Comparison of ENCODE assay signal across 20 cellular contexts in the genomic region with DNA sequence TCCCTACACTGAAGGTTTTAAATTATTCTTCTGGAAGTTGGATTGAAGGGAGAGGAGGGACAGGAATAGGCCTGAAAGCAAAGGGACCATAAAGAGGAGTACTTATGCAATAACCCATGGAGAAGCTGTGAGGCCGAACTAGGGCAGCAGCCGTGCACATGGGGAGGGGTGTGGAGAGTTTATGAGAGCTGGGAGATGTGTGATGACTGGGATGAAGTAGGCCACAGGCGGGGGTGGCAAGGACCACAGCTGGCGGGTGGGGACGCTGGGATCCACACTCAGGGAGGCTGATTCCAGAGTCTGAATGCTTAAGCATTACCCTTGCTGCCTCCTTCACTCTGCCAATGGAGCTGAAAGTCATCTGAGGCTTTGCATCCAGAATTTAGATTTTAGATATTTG.
"Had no signal": no experiment of that assay in that cellular context is flagged by ENCODE, and none has a peak within 500 bp of the region (broad histone marks: within the 10 kb centered on the region; RNA-seq: fewer than 3 reads in every experiment).

No MANE protein-coding gene starts in this region.

- H3K9me3 ChIP-seq: esophagus squamous epithelium, pancreas, right lobe of liver, stomach, testis, tibial artery, upper lobe of left lung had no signal

- H3K36me3 ChIP-seq: esophagus squamous epithelium, pancreas, right lobe of liver, stomach, tibial artery, upper lobe of left lung had no signal

- H3K4me2 ChIP-seq: smooth muscle cell had no signal

- H3K27me3 ChIP-seq: esophagus squamous epithelium, pancreas, right lobe of liver, stomach, testis, tibial artery, upper lobe of left lung had no signal

- DNase-seq: central memory CD4-positive, alpha-beta T cell; effector memory CD4-positive, alpha-beta T cell; esophagus squamous epithelium; head of caudate nucleus; mesendoderm; midbrain; natural killer cell; pancreas; right lobe of liver; stimulated activated CD4-positive, alpha-beta T cell treated with anti-CD3 and anti-CD28 coated beads, Interleukin-12 subunit alpha, Interleukin-12 subunit beta, amount 100 ng/mL, for 4 hours; stimulated activated CD4-positive, alpha-beta T cell treated with anti-CD3 and anti-CD28 coated beads, Interleukin-1b, Interleukin-23, amount 100 ng/mL, for 48 hours; stimulated activated CD4-positive, alpha-beta T cell treated with anti-CD3 and anti-CD28 coated beads, Interleukin-4, amount 100 ng/mL, for 1 hour; stimulated activated naive CD4-positive, alpha-beta T cell treated with Interleukin-2 at 50 U/mL for 16 hours; stomach; testis; tibial artery had no signal

- H3K4me3 ChIP-seq: esophagus squamous epithelium, lung, pancreas, right lobe of liver, smooth muscle cell, stomach, testis, tibial artery, upper lobe of left lung had no signal

- H3K27ac ChIP-seq: pancreas, right lobe of liver, stomach, testis, tibial artery had no signal

- ATAC-seq: natural killer cell; pancreas; right lobe of liver; stimulated activated effector memory CD8-positive, alpha-beta T cell treated with anti-CD3 and anti-CD28 coated beads, Interleukin-12 subunit alpha, Interleukin-12 subunit beta, amount 100 ng/mL, for 72 hours had no signal

- H3K4me1 ChIP-seq: pancreas, right lobe of liver had no signal
